Comparison of ENCODE assay signal across 29 cellular contexts in the genomic region with DNA sequence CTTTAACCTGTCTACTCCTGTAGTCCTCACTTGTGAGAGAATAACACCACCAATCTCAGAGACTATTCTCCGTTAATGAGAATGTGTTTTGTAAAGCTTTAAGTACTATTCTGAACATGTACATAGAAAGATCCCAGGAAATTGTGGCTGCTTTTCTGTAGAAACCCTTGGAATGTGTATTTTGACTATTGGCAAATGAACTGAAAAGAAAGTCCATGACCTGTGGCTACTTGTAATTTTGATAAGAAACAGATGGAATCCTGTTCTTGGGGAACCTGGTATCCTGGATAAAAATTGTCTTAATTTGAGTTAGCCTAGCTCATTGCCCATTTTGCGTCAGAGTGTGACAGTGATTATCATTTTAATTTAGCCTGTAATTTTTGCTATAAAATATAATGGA. TPM values are rescaled to one million over a fixed set of nuclear protein-coding genes. Genes with fewer than 3 reads are reported as not detected.
A peak's percentile ranks its signal among the peaks of the same experiment; 100 is the strongest.
DNase-seq lines count a peak whose midpoint lies in the region; ATAC-seq, FAIRE-seq and TF ChIP-seq lines count a peak whose summit lies in the region.
"Had no signal": no experiment of that assay in that cellular context is flagged by ENCODE, and none has a peak within 500 bp of the region (broad histone marks: within the 10 kb centered on the region; RNA-seq: fewer than 3 reads in every experiment).

No MANE protein-coding gene starts in this region.

- intact Hi-C loops in HCT116 (cut with micrococcal nuclease): no loop called here
- intact Hi-C loops in CD4-positive, alpha-beta memory T cell (cut with micrococcal nuclease): no loop called here

- H3K36me3 Mint-ChIP-seq in astrocyte (ENCODE audit: low read depth, unreplicated experiment) (peaks cover 4% of the 10 kb centered on the region), nephron progenitor cell (ENCODE audit: low read depth) (peaks cover 69% of the 10 kb centered on the region)
- H3K36me3 Mint-ChIP-seq in stimulated activated effector memory CD8-positive, alpha-beta T cell treated with anti-CD3 and anti-CD28 coated beads, Interleukin-12 subunit alpha, Interleukin-12 subunit beta, amount 100 ng/mL, for 72 hours: peaks cover 59% of the 10 kb centered on the region
- peaks cover 12 to 33% of the 10 kb centered on the region in 2 donors for H3K36me3 Mint-ChIP-seq in CD4-positive, alpha-beta memory T cell

- no peaks in the 10 kb centered on the region for H3K9me3 Mint-ChIP-seq in astrocyte (ENCODE audit: unreplicated experiment)
- no peaks in the 10 kb centered on the region for H3K9me3 Mint-ChIP-seq in stimulated activated effector memory CD8-positive, alpha-beta T cell treated with anti-CD3 and anti-CD28 coated beads, Interleukin-12 subunit alpha, Interleukin-12 subunit beta, amount 100 ng/mL, for 72 hours
- no peaks in the 10 kb centered on the region for H3K9me3 Mint-ChIP-seq in CD4-positive, alpha-beta memory T cell
- no peaks in the 10 kb centered on the region for H3K9me3 Mint-ChIP-seq in nephron progenitor cell
- H3K9me3 Mint-ChIP-seq: activated CD4-positive, alpha-beta memory T cell treated with anti-CD3 and anti-CD28 coated beads, Interleukin-2, amount 10 ng/mL, durations not matched to agents 7 days and 5 days; CD8-positive, alpha-beta T cell had no signal

- H3K4me3 ChIP-seq in AG04450 (ENCODE audit: low read depth, low read length) (no peak overlapping the region), HCT116 (replicated peaks in 1 of 2; ENCODE audit: low read depth in 1 of 2, low read length in 2 of 2) (no peak overlapping the region), astrocyte (ENCODE audit: insufficient read depth, low read depth, low read length) (no peak overlapping the region), fibroblast of pulmonary artery (replicated peaks; ENCODE audit: low read depth, low read length) (no peak overlapping the region)
- H3K4me3 ChIP-seq in CD4-positive, alpha-beta memory T cell (ENCODE audit: low read length in 2 of 2): no peak overlapping the region
- H3K4me3 ChIP-seq: ascending aorta, coronary artery, lower lobe of right lung, vagina had no signal

- H3K79me2 ChIP-seq in HCT116 (ENCODE audit: insufficient read depth, low read length) (peaks cover 96% of the 10 kb centered on the region), astrocyte (ENCODE audit: insufficient read depth, low read length) (peaks cover 78% of the 10 kb centered on the region)

- H4K20me1 ChIP-seq in HCT116 (ENCODE audit: insufficient read depth) (no peaks in the 10 kb centered on the region), astrocyte (ENCODE audit: insufficient read depth, low read length) (peaks cover 68% of the 10 kb centered on the region)

- H3K27ac ChIP-seq in AG04450 (ENCODE audit: low read depth, low read length) (peak overlapping the region; percentile 47), HCT116 (ENCODE audit: low read depth, low read length) (no peak overlapping the region), astrocyte (ENCODE audit: low read depth, low read length) (peak overlapping the region; percentile 59)
- H3K27ac ChIP-seq in CD4-positive, alpha-beta memory T cell (ENCODE audit: low read depth, low read length): no peak overlapping the region
- H3K27ac ChIP-seq: ascending aorta, coronary artery, lower lobe of right lung, vagina had no signal

- H3K9me3 ChIP-seq in AG04450 (ENCODE audit: control insufficient read depth, insufficient read depth, low read length) (no peaks in the 10 kb centered on the region), HCT116 (ENCODE audit: control insufficient read depth in 1 of 2, insufficient read depth in 1 of 2, low read depth in 1 of 2, low read length in 2 of 2) (no peaks in the 10 kb centered on the region), astrocyte (ENCODE audit: insufficient read depth, low read depth, low read length) (no peaks in the 10 kb centered on the region)
- H3K9me3 ChIP-seq in CD4-positive, alpha-beta memory T cell (ENCODE audit: control insufficient read depth in 1 of 2, low read length in 2 of 2): no peaks in the 10 kb centered on the region
- H3K9me3 ChIP-seq: ascending aorta, lower lobe of right lung, vagina had no signal

- H3K36me3 ChIP-seq in HCT116 (ENCODE audit: control insufficient read depth in 1 of 2, insufficient read depth in 2 of 2, low read length in 2 of 2) (peaks cover 3 to 17% of the 10 kb centered on the region in 2 experiments), astrocyte (ENCODE audit: insufficient read depth, low read length) (peaks cover 6% of the 10 kb centered on the region)
- H3K36me3 ChIP-seq in CD4-positive, alpha-beta memory T cell (ENCODE audit: insufficient read depth, low read length): peaks cover 31% of the 10 kb centered on the region

- H3K27ac Mint-ChIP-seq in astrocyte (ENCODE audit: unreplicated experiment) (no peak overlapping the region), nephron progenitor cell (no peak overlapping the region)
- H3K27ac Mint-ChIP-seq in stimulated activated effector memory CD8-positive, alpha-beta T cell treated with anti-CD3 and anti-CD28 coated beads, Interleukin-12 subunit alpha, Interleukin-12 subunit beta, amount 100 ng/mL, for 72 hours: no peak overlapping the region
- peak overlapping the region in 2 of 7 donors; percentile 25 to 30 for H3K27ac Mint-ChIP-seq in CD4-positive, alpha-beta memory T cell
- H3K27ac Mint-ChIP-seq: activated CD4-positive, alpha-beta memory T cell treated with anti-CD3 and anti-CD28 coated beads, Interleukin-2, amount 10 ng/mL, durations not matched to agents 7 days and 5 days; CD8-positive, alpha-beta T cell had no signal

- TF ChIP-seq POLR2A in HCT116 (IDR thresholded peaks at IDR 0.05; ENCODE audit: borderline replicate concordance, extremely low read depth, insufficient read depth, insufficient read length): no peak

- POLR2A ChIA-PET in AG04450 (lab: Yijun Ruan, JAX) (interaction anchor here (0.7 to 1.6 kb wide), 3 partner anchors 9 to 148 kb away, joined by 3 to 17 read pairs (median 4); partner anchors contain the start of genes CTCF and GFOD2), HCT116 (lab: Charles Lee) (interaction anchor here (0.9 kb wide), 1 partner anchor 22 kb away, joined by 3 read pairs; no protein-coding TSS in a partner anchor)
- POLR2A ChIA-PET in CD4-positive, alpha-beta memory T cell (lab: Charles Lee; ENCODE audit: partially characterized antibody): interaction anchor here (3.0 to 20.3 kb wide), 2 partner anchors 9 to 25 kb away, joined by 9 to 706 read pairs; partner anchors contain the start of gene CTCF

- BruUV-seq in HCT116 (replicated peaks; lab: Mats Ljungman, UMichigan): TSS peak; percentile 14

- no peaks in the 10 kb centered on the region for H3K4me1 ChIP-seq in HCT116 (ENCODE audit: control insufficient read depth in 1 of 2, insufficient read depth in 2 of 2, low read length in 2 of 2)
- peaks cover 14% of the 10 kb centered on the region for H3K4me1 ChIP-seq in astrocyte (ENCODE audit: insufficient read depth, low read length)
- peaks cover 24% of the 10 kb centered on the region for H3K4me1 ChIP-seq in CD4-positive, alpha-beta memory T cell (ENCODE audit: insufficient read depth, low read length)
- H3K4me1 ChIP-seq: ascending aorta had no signal

- TF ChIP-seq CTCF in AG04450 (IDR thresholded peaks at IDR 0.05; ENCODE audit: low read depth, low read length) (no peak), HCT116 (IDR thresholded peaks at IDR 0.05 in 2 of 3, conservative IDR thresholded peaks at IDR 0.05 in 1 of 3; ENCODE audit: borderline replicate concordance in 1 of 3, insufficient read depth in 1 of 3, low read depth in 2 of 3, low read length in 2 of 3) (no peak), astrocyte (IDR thresholded peaks at IDR 0.05; ENCODE audit: insufficient read depth, low read depth, low read length) (no peak), fibroblast of pulmonary artery (IDR thresholded peaks at IDR 0.05; ENCODE audit: low read length, missing control alignments) (no peak), nephron progenitor cell (IDR thresholded peaks at IDR 0.05) (no peak)

- no peak for FAIRE-seq in astrocyte (lab: Jason Lieb, UNC)
- FAIRE-seq: endometrium, GM19239 had no signal

- H3K4me1 Mint-ChIP-seq in astrocyte (ENCODE audit: low read depth, unreplicated experiment): no peaks in the 10 kb centered on the region
- peaks cover 13% of the 10 kb centered on the region for H3K4me1 Mint-ChIP-seq in stimulated activated effector memory CD8-positive, alpha-beta T cell treated with anti-CD3 and anti-CD28 coated beads, Interleukin-12 subunit alpha, Interleukin-12 subunit beta, amount 100 ng/mL, for 72 hours
- peaks cover 9 to 42% (median 20%) of the 10 kb centered on the region in 4 donors for H3K4me1 Mint-ChIP-seq in CD4-positive, alpha-beta memory T cell
- H3K4me1 Mint-ChIP-seq in nephron progenitor cell: peaks cover 7% of the 10 kb centered on the region

- DNase-seq in AG04450 (ENCODE audit: low read depth, low spot score) (no peak), HCT116 (ENCODE audit: low read depth, low spot score) (no peak), astrocyte (ENCODE audit: low read depth) (peak; percentile 52), fibroblast of pulmonary artery (ENCODE audit: low read depth) (peak; percentile 32), nephron progenitor cell (no peak)
- DNase-seq in stimulated activated effector memory CD8-positive, alpha-beta T cell treated with anti-CD3 and anti-CD28 coated beads, Interleukin-12 subunit alpha, Interleukin-12 subunit beta, amount 100 ng/mL, for 72 hours (ENCODE audit: low spot score in 2 of 2): no peak
- no peak for DNase-seq in CD4-positive, alpha-beta memory T cell
- no peak for DNase-seq in stimulated activated CD4-positive, alpha-beta T cell treated with anti-CD3 and anti-CD28 coated beads, Interleukin-2, amount 100 ng/mL, for 24 hours
- DNase-seq: ACHN; activated CD4-positive, alpha-beta memory T cell treated with anti-CD3 and anti-CD28 coated beads, Interleukin-2, amount 10 ng/mL, durations not matched to agents 7 days and 5 days; activated CD4-positive, CD25-positive, alpha-beta regulatory T cell; activated naive CD4-positive, alpha-beta T cell treated with Interleukin-2 at 50 U/mL for 16 hours; activated T-cell treated with anti-CD3 and anti-CD28 coated beads for 4 hours; CD8-positive, alpha-beta T cell; DMS53; GOT3; hippocampal formation; islet precursor cell; KG1; lower lobe of right lung; NCI-H1694; NCI-H82; retina; stimulated activated CD4-positive, alpha-beta T cell treated with anti-CD3 and anti-CD28 coated beads, Interleukin-15, amount 100 ng/mL, for 24 hours had no signal

- TF ChIP-seq RAD21 in HCT116 (IDR thresholded peaks at IDR 0.05; ENCODE audit: low read depth): no peak

- CTCF ChIA-PET in AG04450 (lab: Charles Lee): interaction anchor here (1.8 to 1.9 kb wide), 4 partner anchors 9 to 73 kb away, joined by 4 to 9 read pairs (median 7); partner anchors contain the start of genes CARMIL2 and CTCF
- CTCF ChIA-PET in HCT116 (lab: Charles Lee): no interaction called here
- CTCF ChIA-PET in CD4-positive, alpha-beta memory T cell (lab: Charles Lee; ENCODE audit: partially characterized antibody): interaction anchor here (0.6 to 2.2 kb wide), 6 partner anchors 10 to 551 kb away, joined by 3 to 9 read pairs (median 6); partner anchors contain the start of genes CARMIL2 and CTCF

- H3K4me3 Mint-ChIP-seq in astrocyte (ENCODE audit: unreplicated experiment): no peak overlapping the region
- no peak overlapping the region for H3K4me3 Mint-ChIP-seq in stimulated activated effector memory CD8-positive, alpha-beta T cell treated with anti-CD3 and anti-CD28 coated beads, Interleukin-12 subunit alpha, Interleukin-12 subunit beta, amount 100 ng/mL, for 72 hours
- no peak overlapping the region for H3K4me3 Mint-ChIP-seq in CD4-positive, alpha-beta memory T cell
- no peak overlapping the region for H3K4me3 Mint-ChIP-seq in nephron progenitor cell
- H3K4me3 Mint-ChIP-seq: activated CD4-positive, alpha-beta memory T cell treated with anti-CD3 and anti-CD28 coated beads, Interleukin-2, amount 10 ng/mL, durations not matched to agents 7 days and 5 days; CD8-positive, alpha-beta T cell had no signal

- H3K9ac ChIP-seq in HCT116 (ENCODE audit: low read length): no peak overlapping the region
- H3K9ac ChIP-seq in astrocyte (ENCODE audit: low read length): peak overlapping the region; percentile 47

- RAD21 ChIA-PET in HCT116 (lab: Charles Lee; ENCODE audit: low non-redundant PET in 1 of 2, low total read pairs in 2 of 2, uncharacterized antibody in 2 of 2, unreplicated experiment in 2 of 2): no interaction called here

- H3K27me3 Mint-ChIP-seq in astrocyte (ENCODE audit: low read depth, unreplicated experiment) (no peaks in the 10 kb centered on the region), nephron progenitor cell (ENCODE audit: low read depth, poor library complexity) (no peaks in the 10 kb centered on the region)
- no peaks in the 10 kb centered on the region for H3K27me3 Mint-ChIP-seq in CD4-positive, alpha-beta memory T cell
- H3K27me3 Mint-ChIP-seq: activated CD4-positive, alpha-beta memory T cell treated with anti-CD3 and anti-CD28 coated beads, Interleukin-2, amount 10 ng/mL, durations not matched to agents 7 days and 5 days had no signal

- no peaks in the 10 kb centered on the region for H3K9me2 ChIP-seq in HCT116 (ENCODE audit: insufficient read depth)

- ATAC-seq in HCT116: no peak
- no peak for ATAC-seq in stimulated activated effector memory CD8-positive, alpha-beta T cell treated with anti-CD3 and anti-CD28 coated beads, Interleukin-12 subunit alpha, Interleukin-12 subunit beta, amount 100 ng/mL, for 72 hours
- ATAC-seq: CD8-positive, alpha-beta T cell had no signal

- H2AFZ ChIP-seq in HCT116 (ENCODE audit: low read depth, low read length, poor library complexity, severe bottlenecking) (no peak overlapping the region), astrocyte (ENCODE audit: low read depth, low read length) (no peak overlapping the region)

- H3K4me2 ChIP-seq in HCT116 (ENCODE audit: low read length): no peak overlapping the region
- peak overlapping the region; percentile 56 for H3K4me2 ChIP-seq in astrocyte (ENCODE audit: low read length)

- H3K27me3 ChIP-seq in AG04450 (ENCODE audit: control insufficient read depth, insufficient read depth, low read length): no peaks in the 10 kb centered on the region
- H3K27me3 ChIP-seq in HCT116 (ENCODE audit: insufficient read depth, low read length): no peaks in the 10 kb centered on the region
- H3K27me3 ChIP-seq in astrocyte (ENCODE audit: insufficient read depth, low read length): no peaks in the 10 kb centered on the region
- H3K27me3 ChIP-seq in CD4-positive, alpha-beta memory T cell (ENCODE audit: insufficient read depth, low read length): no peaks in the 10 kb centered on the region
- H3K27me3 ChIP-seq: ascending aorta, vagina had no signal

RNA-seq across cellular contexts. Expression of gene CTCF, which starts 9.1 kb away (rescaled TPM):
- 21.0 and 24.4 TPM in 2 replicates for polyA plus RNA-seq in AG04450 (2011; rRNA removed)
- polyA minus RNA-seq in AG04450 (2011; rRNA and poly(A)+ RNA removed): 24.5 and 27.5 TPM in 2 replicates
- total RNA-seq in HCT116 (2021; ENCODE audit: unreplicated experiment) (48.3 TPM), astrocyte (25.5 and 26.8 TPM in 2 replicates)
- 27.6 and 31.8 TPM in 2 replicates for polyA plus RNA-seq in HCT116 (2012)
- 10 to 100 TPM; 69.8 to 72.5 TPM for total RNA-seq in CD4-positive, alpha-beta memory T cell
- 10 to 100 TPM; 26.5 to 85.7 TPM for polyA plus RNA-seq in CD4-positive, alpha-beta memory T cell

RNA-seq across cellular contexts. Expression of gene RIPOR1, which starts 42.8 kb away (rescaled TPM):
- polyA plus RNA-seq in AG04450 (2011; rRNA removed): 9.9 and 11.5 TPM in 2 replicates
- 17.7 and 28.8 TPM in 2 replicates for polyA minus RNA-seq in AG04450 (2011; rRNA and poly(A)+ RNA removed)
- total RNA-seq in HCT116 (2021; ENCODE audit: unreplicated experiment) (60.0 TPM), astrocyte (94.5 and 116 TPM in 2 replicates)
- 34.2 and 34.4 TPM in 2 replicates for polyA plus RNA-seq in HCT116 (2012)
- 10 to 100 TPM; 46.8 to 53.8 TPM for total RNA-seq in CD4-positive, alpha-beta memory T cell
- polyA plus RNA-seq in CD4-positive, alpha-beta memory T cell: 1 to 10 TPM in 1 of 2 donors, under 1 TPM in 1; 0.75 to 7.1 TPM

Comparison
In these comparisons a context has a peak if more than half of its experiments do, and no peak if none do; other contexts are left out.
1. DNase-seq: peak in astrocyte (single experiment) and fibroblast of pulmonary artery (single experiment); none in AG04450 (single experiment), HCT116 (single experiment), stimulated activated effector memory CD8-positive, alpha-beta T cell treated with anti-CD3 and anti-CD28 coated beads, Interleukin-12 subunit alpha, Interleukin-12 subunit beta, amount 100 ng/mL, for 72 hours (0 of 2), CD4-positive, alpha-beta memory T cell (0 of 5), nephron progenitor cell (single experiment) and stimulated activated CD4-positive, alpha-beta T cell treated with anti-CD3 and anti-CD28 coated beads, Interleukin-2, amount 100 ng/mL, for 24 hours (0 of 2).
2. H3K27ac ChIP-seq: peak in AG04450 (single experiment) and astrocyte (single experiment); none in HCT116 (single experiment) and CD4-positive, alpha-beta memory T cell (single experiment).